Comparison of ENCODE assay signal across 16 cellular contexts in genomic region chr9:128823903-128824406, GRCh38. TPM values are rescaled to one million over a fixed set of nuclear protein-coding genes. Genes with fewer than 3 reads are reported as not detected.
DNase-seq lines count a peak whose midpoint lies in the region; ATAC-seq and TF ChIP-seq lines count a peak whose summit lies in the region.
"Had no signal": no experiment of that assay in that cellular context is flagged by ENCODE, and none has a peak within 500 bp of the region (broad histone marks: within the 10 kb centered on the region; RNA-seq: fewer than 3 reads in every experiment).

No MANE protein-coding gene starts in this region.

- peaks cover 42% of the 10 kb centered on the region for H3K36me3 Mint-ChIP-seq in activated CD8-positive, alpha-beta T cell treated with anti-CD3 and anti-CD28 coated beads for 36 hours (ENCODE audit: low read depth)
- H3K36me3 Mint-ChIP-seq in activated CD8-positive, alpha-beta T cell treated with anti-CD3 and anti-CD28 coated beads, Interleukin-2, amount 10 ng/mL, durations not matched to agents 7 days and 5 days (ENCODE audit: low read depth) = peaks cover 56% of the 10 kb centered on the region
- H3K36me3 Mint-ChIP-seq in stimulated activated effector memory CD8-positive, alpha-beta T cell treated with anti-CD3 and anti-CD28 coated beads, Interleukin-12 subunit alpha, Interleukin-12 subunit beta, amount 100 ng/mL, for 72 hours = peaks cover 87% of the 10 kb centered on the region

- CTCF ChIA-PET in activated CD8-positive, alpha-beta T cell treated with anti-CD3 and anti-CD28 coated beads for 36 hours (lab: Charles Lee) = no interaction called here
- CTCF ChIA-PET in activated CD8-positive, alpha-beta T cell treated with anti-CD3 and anti-CD28 coated beads, Interleukin-2, amount 10 ng/mL, durations not matched to agents 7 days and 5 days (lab: Charles Lee) = no interaction called here

- no peak for TF ChIP-seq CTCF in activated CD8-positive, alpha-beta T cell treated with anti-CD3 and anti-CD28 coated beads for 36 hours (IDR thresholded peaks at IDR 0.05)
- no peak for TF ChIP-seq CTCF in NB4 (IDR thresholded peaks at IDR 0.05; ENCODE audit: low read depth, low read length)
- no peak for TF ChIP-seq CTCF in prostate gland (IDR thresholded peaks at IDR 0.05)

- POLR2A ChIA-PET in activated CD8-positive, alpha-beta T cell treated with anti-CD3 and anti-CD28 coated beads for 36 hours (lab: Charles Lee) = interaction anchor here (0.6 to 0.9 kb wide), 2 partner anchors 78 to 169 kb away, joined by 3 read pairs; no protein-coding TSS in a partner anchor
- POLR2A ChIA-PET in activated CD8-positive, alpha-beta T cell treated with anti-CD3 and anti-CD28 coated beads, Interleukin-2, amount 10 ng/mL, durations not matched to agents 7 days and 5 days (lab: Charles Lee) = interaction anchor here (0.7 kb wide), 1 partner anchor 271 kb away, joined by 3 read pairs; no protein-coding TSS in a partner anchor

- no peak overlapping the region for H3K4me3 ChIP-seq in NB4 (ENCODE audit: low read depth, low read length)
- H3K4me3 ChIP-seq in prostate gland = no peak overlapping the region

- H3K9me3 Mint-ChIP-seq in activated CD8-positive, alpha-beta T cell treated with anti-CD3 and anti-CD28 coated beads for 36 hours = no peaks in the 10 kb centered on the region
- no peaks in the 10 kb centered on the region for H3K9me3 Mint-ChIP-seq in activated CD8-positive, alpha-beta T cell treated with anti-CD3 and anti-CD28 coated beads, Interleukin-2, amount 10 ng/mL, durations not matched to agents 7 days and 5 days (ENCODE audit: insufficient read depth)
- H3K9me3 Mint-ChIP-seq in stimulated activated effector memory CD8-positive, alpha-beta T cell treated with anti-CD3 and anti-CD28 coated beads, Interleukin-12 subunit alpha, Interleukin-12 subunit beta, amount 100 ng/mL, for 72 hours = no peaks in the 10 kb centered on the region
- H3K9me3 Mint-ChIP-seq: CD4-positive, CD25-positive, alpha-beta regulatory T cell; HFFc6 had no signal

- no peak overlapping the region for H3K4me3 Mint-ChIP-seq in activated CD8-positive, alpha-beta T cell treated with anti-CD3 and anti-CD28 coated beads for 36 hours
- H3K4me3 Mint-ChIP-seq in activated CD8-positive, alpha-beta T cell treated with anti-CD3 and anti-CD28 coated beads, Interleukin-2, amount 10 ng/mL, durations not matched to agents 7 days and 5 days = no peak overlapping the region
- no peak overlapping the region for H3K4me3 Mint-ChIP-seq in stimulated activated effector memory CD8-positive, alpha-beta T cell treated with anti-CD3 and anti-CD28 coated beads, Interleukin-12 subunit alpha, Interleukin-12 subunit beta, amount 100 ng/mL, for 72 hours
- H3K4me3 Mint-ChIP-seq: HFFc6 had no signal

- H3K36me3 ChIP-seq in prostate gland = peaks cover 0 to 4% of the 10 kb centered on the region in 2 donors

- intact Hi-C loops in activated CD8-positive, alpha-beta T cell treated with anti-CD3 and anti-CD28 coated beads for 36 hours (cut with micrococcal nuclease) = no loop called here
- intact Hi-C loops in prostate gland (cut with DNase I) = no loop called here

- peaks cover 11% of the 10 kb centered on the region for H3K4me1 ChIP-seq in prostate gland (replicated peaks)

- WGBS in prostate gland = 69% methylated on average over 12 of the region's 12 CpGs

- H3K27ac Mint-ChIP-seq in activated CD8-positive, alpha-beta T cell treated with anti-CD3 and anti-CD28 coated beads for 36 hours = peak overlapping the region; percentile 7
- no peak overlapping the region for H3K27ac Mint-ChIP-seq in activated CD8-positive, alpha-beta T cell treated with anti-CD3 and anti-CD28 coated beads, Interleukin-2, amount 10 ng/mL, durations not matched to agents 7 days and 5 days
- H3K27ac Mint-ChIP-seq in stimulated activated effector memory CD8-positive, alpha-beta T cell treated with anti-CD3 and anti-CD28 coated beads, Interleukin-12 subunit alpha, Interleukin-12 subunit beta, amount 100 ng/mL, for 72 hours = no peak overlapping the region
- H3K27ac Mint-ChIP-seq: HFFc6 had no signal

- no peak for ATAC-seq in activated CD8-positive, alpha-beta T cell treated with anti-CD3 and anti-CD28 coated beads for 36 hours
- no peak for ATAC-seq in activated CD8-positive, alpha-beta T cell treated with anti-CD3 and anti-CD28 coated beads, Interleukin-2, amount 10 ng/mL, durations not matched to agents 7 days and 5 days
- peak; percentile 74 for ATAC-seq in left lobe of liver
- no peak for ATAC-seq in stimulated activated effector memory CD8-positive, alpha-beta T cell treated with anti-CD3 and anti-CD28 coated beads, Interleukin-12 subunit alpha, Interleukin-12 subunit beta, amount 100 ng/mL, for 72 hours

- H3K27me3 ChIP-seq in prostate gland (replicated peaks; ENCODE audit: insufficient read depth) = no peaks in the 10 kb centered on the region
- H3K27me3 ChIP-seq: BE2C had no signal

- H3K9me3 ChIP-seq in prostate gland = no peaks in the 10 kb centered on the region
- H3K9me3 ChIP-seq: BE2C had no signal

- H3K27me3 Mint-ChIP-seq in activated CD8-positive, alpha-beta T cell treated with anti-CD3 and anti-CD28 coated beads for 36 hours = no peaks in the 10 kb centered on the region
- no peaks in the 10 kb centered on the region for H3K27me3 Mint-ChIP-seq in activated CD8-positive, alpha-beta T cell treated with anti-CD3 and anti-CD28 coated beads, Interleukin-2, amount 10 ng/mL, durations not matched to agents 7 days and 5 days (ENCODE audit: low read depth)
- H3K27me3 Mint-ChIP-seq: CD4-positive, CD25-positive, alpha-beta regulatory T cell had no signal

- TF ChIP-seq POLR2A in NB4 (IDR thresholded peaks at IDR 0.05; ENCODE audit: extremely low read depth, insufficient read length) (peak; percentile 12), prostate gland (IDR thresholded peaks at IDR 0.05) (no peak)

- DNase-seq in activated CD8-positive, alpha-beta T cell treated with anti-CD3 and anti-CD28 coated beads for 36 hours = no peak
- DNase-seq in activated CD8-positive, alpha-beta T cell treated with anti-CD3 and anti-CD28 coated beads, Interleukin-2, amount 10 ng/mL, durations not matched to agents 7 days and 5 days = no peak
- DNase-seq in NB4 (ENCODE audit: low read depth) (no peak), left lobe of liver (ENCODE audit: low spot score) (peak; percentile 83), prostate gland (ENCODE audit: low spot score) (peak; percentile 57), UCSD-AML1 (lab: John Stamatoyannopoulos, UW; ENCODE audit: unreplicated experiment) (no peak), islet precursor cell (no peak)
- DNase-seq in stimulated activated effector memory CD8-positive, alpha-beta T cell treated with anti-CD3 and anti-CD28 coated beads, Interleukin-12 subunit alpha, Interleukin-12 subunit beta, amount 100 ng/mL, for 72 hours (ENCODE audit: low spot score in 2 of 2) = no peak
- DNase-seq: BE2C; CD4-positive, CD25-positive, alpha-beta regulatory T cell; COR-L47; HFFc6; NCI-H1105; NCI-H2081; NCI-H2171 treated with DMSO at 0.1 percent for 48 hours; SHP77 treated with DMSO at 0.1 percent for 48 hours had no signal

- peak overlapping the region in 1 of 2 donors; percentile 67 for H3K27ac ChIP-seq in prostate gland

- H3K4me1 Mint-ChIP-seq in activated CD8-positive, alpha-beta T cell treated with anti-CD3 and anti-CD28 coated beads for 36 hours (ENCODE audit: low read depth) = peaks cover 33% of the 10 kb centered on the region
- H3K4me1 Mint-ChIP-seq in activated CD8-positive, alpha-beta T cell treated with anti-CD3 and anti-CD28 coated beads, Interleukin-2, amount 10 ng/mL, durations not matched to agents 7 days and 5 days (ENCODE audit: low read depth) = peaks cover 28% of the 10 kb centered on the region
- H3K4me1 Mint-ChIP-seq in stimulated activated effector memory CD8-positive, alpha-beta T cell treated with anti-CD3 and anti-CD28 coated beads, Interleukin-12 subunit alpha, Interleukin-12 subunit beta, amount 100 ng/mL, for 72 hours = peaks cover 45% of the 10 kb centered on the region

RNA-seq across cellular contexts. Expression of gene SPOUT1, which starts 5.6 kb away (rescaled TPM):
- total RNA-seq in activated CD8-positive, alpha-beta T cell treated with anti-CD3 and anti-CD28 coated beads for 36 hours = 10 to 100 TPM; 85.9 to 91.2 TPM
- total RNA-seq in activated CD8-positive, alpha-beta T cell treated with anti-CD3 and anti-CD28 coated beads, Interleukin-2, amount 10 ng/mL, durations not matched to agents 7 days and 5 days = 10 to 100 TPM; 77.3 to 81.2 TPM
- total RNA-seq in left lobe of liver (36.7 TPM), prostate gland (10 to 100 TPM; 45.8 to 47.5 TPM)

RNA-seq across cellular contexts. Expression of gene ENDOG, which starts 5.7 kb away (rescaled TPM):
- 10 to 100 TPM; 21.8 to 23.9 TPM for total RNA-seq in activated CD8-positive, alpha-beta T cell treated with anti-CD3 and anti-CD28 coated beads for 36 hours
- 10 to 100 TPM; 23.9 to 24.7 TPM for total RNA-seq in activated CD8-positive, alpha-beta T cell treated with anti-CD3 and anti-CD28 coated beads, Interleukin-2, amount 10 ng/mL, durations not matched to agents 7 days and 5 days
- total RNA-seq in left lobe of liver (53.0 TPM), prostate gland (10 to 100 TPM; 29.9 to 87.2 TPM)

RNA-seq across cellular contexts. Expression of gene TBC1D13, which starts 36.9 kb away (rescaled TPM):
- total RNA-seq in activated CD8-positive, alpha-beta T cell treated with anti-CD3 and anti-CD28 coated beads for 36 hours = 10 to 100 TPM; 11.7 to 12.5 TPM
- 10 to 100 TPM; 19.1 to 22.5 TPM for total RNA-seq in activated CD8-positive, alpha-beta T cell treated with anti-CD3 and anti-CD28 coated beads, Interleukin-2, amount 10 ng/mL, durations not matched to agents 7 days and 5 days
- 14.1 TPM for total RNA-seq in left lobe of liver
- total RNA-seq in prostate gland = 10 to 100 TPM; 23.5 to 29.4 TPM

RNA-seq across cellular contexts. Expression of gene ZER1, which starts 52.2 kb away (rescaled TPM):
- total RNA-seq in activated CD8-positive, alpha-beta T cell treated with anti-CD3 and anti-CD28 coated beads for 36 hours = 10 to 100 TPM; 14.9 to 17.8 TPM
- 10 to 100 TPM; 15.3 to 15.9 TPM for total RNA-seq in activated CD8-positive, alpha-beta T cell treated with anti-CD3 and anti-CD28 coated beads, Interleukin-2, amount 10 ng/mL, durations not matched to agents 7 days and 5 days
- total RNA-seq in left lobe of liver (15.6 TPM), prostate gland (100 to 1,000 TPM in 1 of 2 donors, 10 to 100 TPM in 1; 86.6 to 122 TPM)

RNA-seq across cellular contexts. Expression of gene KYAT1, which starts 57.8 kb away (rescaled TPM):
- total RNA-seq in activated CD8-positive, alpha-beta T cell treated with anti-CD3 and anti-CD28 coated beads for 36 hours = 10 to 100 TPM; 17.0 to 18.6 TPM
- 10 to 100 TPM; 12.6 to 13.0 TPM for total RNA-seq in activated CD8-positive, alpha-beta T cell treated with anti-CD3 and anti-CD28 coated beads, Interleukin-2, amount 10 ng/mL, durations not matched to agents 7 days and 5 days
- 9.6 TPM for total RNA-seq in left lobe of liver
- 10 to 100 TPM; 13.1 to 24.1 TPM for total RNA-seq in prostate gland

Comparison
In these comparisons a context has a peak if more than half of its experiments do, and no peak if none do; other contexts are left out.
1. DNase-seq: peak in left lobe of liver (single experiment) and prostate gland (single experiment); none in activated CD8-positive, alpha-beta T cell treated with anti-CD3 and anti-CD28 coated beads for 36 hours (single experiment), activated CD8-positive, alpha-beta T cell treated with anti-CD3 and anti-CD28 coated beads, Interleukin-2, amount 10 ng/mL, durations not matched to agents 7 days and 5 days (single experiment), NB4 (single experiment), UCSD-AML1 (single experiment), islet precursor cell (single experiment) and stimulated activated effector memory CD8-positive, alpha-beta T cell treated with anti-CD3 and anti-CD28 coated beads, Interleukin-12 subunit alpha, Interleukin-12 subunit beta, amount 100 ng/mL, for 72 hours (0 of 2).